ENCODE assay signal across 8 cellular contexts in genomic region chr22:19429950-19430889, GRCh38. TPM values are rescaled to one million over a fixed set of nuclear protein-coding genes. Genes with fewer than 3 reads are reported as not detected.
DNase-seq lines count a peak whose midpoint lies in the region; ATAC-seq and TF ChIP-seq lines count a peak whose summit lies in the region.

No MANE protein-coding gene starts in this region.

- H3K4me1 Mint-ChIP-seq in osteocyte (ENCODE audit: unreplicated experiment) = peaks cover 39% of the 10 kb centered on the region

- H3K9me3 Mint-ChIP-seq in osteocyte (ENCODE audit: unreplicated experiment) = no peaks in the 10 kb centered on the region

- ATAC-seq in GM19324 (IDR thresholded peaks at IDR 0.05; ENCODE audit: low FRiP score, unreplicated experiment) = no peak

- H3K27me3 Mint-ChIP-seq in osteocyte (ENCODE audit: unreplicated experiment) = no peaks in the 10 kb centered on the region

- H3K36me3 Mint-ChIP-seq in osteocyte (ENCODE audit: unreplicated experiment) = peaks cover 7% of the 10 kb centered on the region

- TF ChIP-seq CTCF in GM10266 (IDR thresholded peaks at IDR 0.05; ENCODE audit: control insufficient read depth, insufficient read depth, low read depth, missing control alignments) = no peak
- TF ChIP-seq CTCF in osteocyte (IDR thresholded peaks at IDR 0.05) = no peak

- peak overlapping the region; percentile 83 for H3K27ac Mint-ChIP-seq in osteocyte (ENCODE audit: unreplicated experiment)

- peak overlapping the region; percentile 83 for H3K4me3 Mint-ChIP-seq in osteocyte (ENCODE audit: unreplicated experiment)

- DNase-seq in GM10266 (ENCODE audit: extremely low spot score) (peak; percentile 47), NAMALWA (ENCODE audit: low spot score) (peak; percentile 74), fibroblast of the conjunctiva (ENCODE audit: low read depth) (peak; percentile 44), osteocyte (ENCODE audit: extremely low spot score, unreplicated experiment) (no peak), retina (no peak), DMS79 (lab: John Stamatoyannopoulos, UW) (no peak)
- DNase-seq in activated CD8-positive, alpha-beta memory T cell treated with anti-CD3 and anti-CD28 coated beads for 24 hours = peak; percentile 66

RNA-seq across cellular contexts. Expression of gene HIRA, which starts 1.3 kb away (rescaled TPM):
- 33.2 and 33.8 TPM in 2 replicates for total RNA-seq in osteocyte

RNA-seq across cellular contexts. Expression of gene MRPL40, which starts 2.1 kb away (rescaled TPM):
- 24.2 and 29.6 TPM in 2 replicates for total RNA-seq in osteocyte

RNA-seq across cellular contexts. Expression of gene C22orf39, which starts 17.3 kb away (rescaled TPM):
- total RNA-seq in osteocyte = 29.0 and 30.1 TPM in 2 replicates

RNA-seq across cellular contexts. Expression of gene UFD1, which starts 48.8 kb away (rescaled TPM):
- total RNA-seq in osteocyte = 72.5 and 74.9 TPM in 2 replicates

RNA-seq across cellular contexts. Expression of gene CDC45, which starts 49.5 kb away (rescaled TPM):
- total RNA-seq in osteocyte = 3.0 and 3.7 TPM in 2 replicates

Comparison
In these comparisons a context has a peak if more than half of its experiments do, and no peak if none do; other contexts are left out.
1. DNase-seq: peak in GM10266 (single experiment), NAMALWA (single experiment), activated CD8-positive, alpha-beta memory T cell treated with anti-CD3 and anti-CD28 coated beads for 24 hours (single experiment) and fibroblast of the conjunctiva (single experiment); none in osteocyte (single experiment), retina (single experiment) and DMS79 (single experiment).